8 cellular contexts compared by ENCODE assay signal in genomic region chrX:115560978-115561604, GRCh38. TPM values are rescaled to one million over a fixed set of nuclear protein-coding genes. Genes with fewer than 3 reads are reported as not detected.
A peak's percentile ranks its signal among the peaks of the same experiment; 100 is the strongest.
DNase-seq lines count a peak whose midpoint lies in the region; ATAC-seq lines count a peak whose summit lies in the region.

TSS of gene PLS3 (plus strand) at chrX:115561174. CDS start at chrX:115610251, 49,077 bp downstream.

- peak; percentile 23 for DNase-seq in DMS 273 treated with DMSO at 0.1 percent for 48 hours (lab: John Stamatoyannopoulos, UW)
- peak; percentile 55 for DNase-seq in NCI-H1105 (lab: John Stamatoyannopoulos, UW)
- DNase-seq in activated T-cell treated with anti-CD3 and anti-CD28 coated beads, Interleukin-2, amount 50 U/mL, for 72 hours = peak; percentile 8 to 24
- DNase-seq in foreskin melanocyte = peak; percentile 64
- DNase-seq in naive thymus-derived CD8-positive, alpha-beta T cell = no peak
- DNase-seq in NK-92 (lab: John Stamatoyannopoulos, UW; ENCODE audit: unreplicated experiment) = no peak

- peak within 1 kb of the TSS; percentile 65 to 72 for H3K4me3 Mint-ChIP-seq in activated T-cell treated with anti-CD3 and anti-CD28 coated beads, Interleukin-2, amount 50 U/mL, for 72 hours
- peak within 1 kb of the TSS; percentile 10 to 67 (median 52) for H3K4me3 Mint-ChIP-seq in naive thymus-derived CD8-positive, alpha-beta T cell

- ATAC-seq in GM21576 (IDR thresholded peaks at IDR 0.05; ENCODE audit: unreplicated experiment) = peak; percentile 62
- peak; percentile 58 to 77 for ATAC-seq in activated T-cell treated with anti-CD3 and anti-CD28 coated beads, Interleukin-2, amount 50 U/mL, for 72 hours (replicated peaks in 1 of 2)
- no peak for ATAC-seq in naive thymus-derived CD8-positive, alpha-beta T cell
- no peak for ATAC-seq in GM21619 (IDR thresholded peaks at IDR 0.05; ENCODE audit: unreplicated experiment)

- peaks cover 73% of the 10 kb centered on the region for H3K27me3 Mint-ChIP-seq in activated T-cell treated with anti-CD3 and anti-CD28 coated beads, Interleukin-2, amount 50 U/mL, for 72 hours (ENCODE audit: low read depth)
- peaks cover 0 to 12% (median 8%) of the 10 kb centered on the region in 5 donors for H3K27me3 Mint-ChIP-seq in naive thymus-derived CD8-positive, alpha-beta T cell

- POLR2A ChIA-PET in naive thymus-derived CD8-positive, alpha-beta T cell (lab: Charles Lee) = no interaction called here

- no peak within 1 kb of the TSS for H3K27ac Mint-ChIP-seq in activated T-cell treated with anti-CD3 and anti-CD28 coated beads, Interleukin-2, amount 50 U/mL, for 72 hours
- no peak within 1 kb of the TSS for H3K27ac Mint-ChIP-seq in naive thymus-derived CD8-positive, alpha-beta T cell

- no peaks in the 10 kb centered on the region for H3K36me3 Mint-ChIP-seq in activated T-cell treated with anti-CD3 and anti-CD28 coated beads, Interleukin-2, amount 50 U/mL, for 72 hours (ENCODE audit: insufficient read depth in 2 of 2)
- no peaks in the 10 kb centered on the region for H3K36me3 Mint-ChIP-seq in naive thymus-derived CD8-positive, alpha-beta T cell

- H3K4me1 Mint-ChIP-seq in activated T-cell treated with anti-CD3 and anti-CD28 coated beads, Interleukin-2, amount 50 U/mL, for 72 hours (ENCODE audit: low read depth) = peaks cover 16% of the 10 kb centered on the region
- peaks cover 0 to 6% (median 2%) of the 10 kb centered on the region in 4 donors for H3K4me1 Mint-ChIP-seq in naive thymus-derived CD8-positive, alpha-beta T cell

- no peaks in the 10 kb centered on the region for H3K9me3 Mint-ChIP-seq in activated T-cell treated with anti-CD3 and anti-CD28 coated beads, Interleukin-2, amount 50 U/mL, for 72 hours
- H3K9me3 Mint-ChIP-seq in naive thymus-derived CD8-positive, alpha-beta T cell = peaks cover 0 to 3% (median 0%) of the 10 kb centered on the region in 9 donors

RNA-seq across cellular contexts. Expression of gene PLS3, which starts in this region (rescaled TPM):
- total RNA-seq in activated T-cell treated with anti-CD3 and anti-CD28 coated beads, Interleukin-2, amount 50 U/mL, for 72 hours = 1 to 10 TPM in 1 of 2 donors, under 1 TPM in 1; 0.99 to 1.3 TPM
- not detected for total RNA-seq in naive thymus-derived CD8-positive, alpha-beta T cell
- not detected for polyA plus RNA-seq in naive thymus-derived CD8-positive, alpha-beta T cell

Comparison
In these comparisons a context has a peak if more than half of its experiments do, and no peak if none do; other contexts are left out.
1. DNase-seq: peak in DMS 273 treated with DMSO at 0.1 percent for 48 hours (single experiment), NCI-H1105 (single experiment), activated T-cell treated with anti-CD3 and anti-CD28 coated beads, Interleukin-2, amount 50 U/mL, for 72 hours (2 of 2) and foreskin melanocyte (single experiment); none in naive thymus-derived CD8-positive, alpha-beta T cell (0 of 10) and NK-92 (single experiment).
2. ATAC-seq: peak in GM21576 (single experiment) and activated T-cell treated with anti-CD3 and anti-CD28 coated beads, Interleukin-2, amount 50 U/mL, for 72 hours (2 of 2); none in naive thymus-derived CD8-positive, alpha-beta T cell (0 of 2) and GM21619 (single experiment).